8 cellular contexts compared by ENCODE assay signal in genomic region chr2:234291765-234292204, GRCh38.
A peak's percentile ranks its signal among the peaks of the same experiment; 100 is the strongest.
DNase-seq lines count a peak whose midpoint lies in the region; ATAC-seq, FAIRE-seq and TF ChIP-seq lines count a peak whose summit lies in the region.

No MANE protein-coding gene starts in this region.

- H3K4me2 ChIP-seq in endothelial cell of umbilical vein (ENCODE audit: insufficient read depth, low read length) = no peak overlapping the region

- FAIRE-seq in RCC 7860 (lab: Jason Lieb, UNC) = no peak
- no peak for FAIRE-seq in endothelial cell of umbilical vein (lab: Jason Lieb, UNC)

- peak overlapping the region; percentile 48 for H3K27ac ChIP-seq in endothelial cell of umbilical vein (ENCODE audit: insufficient read depth, low read depth, low read length)

- H3K4me1 ChIP-seq in endothelial cell of umbilical vein (ENCODE audit: control insufficient read depth, extremely low read depth, insufficient read depth, low read length) = peaks cover 27% of the 10 kb centered on the region

- dilution Hi-C loops in endothelial cell of umbilical vein (cut with MboI; ENCODE audit: extremely low pct_ligation_motif_present, low sequenced_read_pairs) = no loop called here

- intact Hi-C loops in endothelial cell of umbilical vein (cut with micrococcal nuclease) = loop anchor here (1.0 to 2.0 kb wide), 4 partner anchors 33 to 157 kb away; no protein-coding TSS in a partner anchor

- BruUV-seq in endothelial cell of umbilical vein (replicated peaks; lab: Mats Ljungman, UMichigan) = no TSS peak

- POLR2A ChIA-PET in endothelial cell of umbilical vein (lab: Charles Lee) = no interaction called here

- no peaks in the 10 kb centered on the region for H3K36me3 ChIP-seq in endothelial cell of umbilical vein (ENCODE audit: control insufficient read depth in 2 of 2, extremely low read depth in 1 of 2, insufficient read depth in 2 of 2, low read length in 2 of 2)

- no peak overlapping the region for H2AFZ ChIP-seq in endothelial cell of umbilical vein (ENCODE audit: low read depth, low read length)

- TF ChIP-seq CTCF in endothelial cell of umbilical vein (IDR thresholded peaks at IDR 0.05; ENCODE audit: extremely low read depth in 1 of 2, insufficient read depth in 1 of 2, low read depth in 1 of 2, low read length in 2 of 2) = no peak

- H3K9ac ChIP-seq in endothelial cell of umbilical vein (replicated peaks; ENCODE audit: extremely low read depth, insufficient read depth, low read length) = no peak overlapping the region

- CTCF ChIA-PET in endothelial cell of umbilical vein (lab: Charles Lee) = interaction anchor here (1.0 to 6.8 kb wide), 5 partner anchors 156 to 253 kb away, joined by 8 to 81 read pairs (median 58); partner anchors contain the start of gene ARL4C

- H3K4me3 ChIP-seq in endothelial cell of umbilical vein (replicated peaks in 1 of 3; ENCODE audit: insufficient read depth in 1 of 3, low read depth in 1 of 3, low read length in 3 of 3) (no peak overlapping the region), skeletal muscle cell (ENCODE audit: low read depth, low read length) (no peak overlapping the region)

- H3K79me2 ChIP-seq in endothelial cell of umbilical vein (ENCODE audit: control insufficient read depth, insufficient read depth, low read length) = no peaks in the 10 kb centered on the region

- H3K27me3 ChIP-seq in endothelial cell of umbilical vein (ENCODE audit: control insufficient read depth in 2 of 2, insufficient read depth in 2 of 2, low read length in 2 of 2) = no peaks in the 10 kb centered on the region

- peak in 5 of 6 experiments; percentile 18 to 80 (median 70) for DNase-seq in stimulated activated naive CD4-positive, alpha-beta T cell (lab: John Stamatoyannopoulos, UW)
- no peak for DNase-seq in stimulated activated naive CD4-positive, alpha-beta T cell treated with Interleukin-2 at 50 U/mL for 16 hours (lab: John Stamatoyannopoulos, UW)
- DNase-seq in RCC 7860 (ENCODE audit: low spot score) (peak; percentile 93), endothelial cell of umbilical vein (ENCODE audit: low read depth, low spot score) (peak; percentile 31), skeletal muscle cell (ENCODE audit: low read depth) (peak; percentile 68), NCI-H526 (lab: John Stamatoyannopoulos, UW) (no peak), Ammon's horn (ENCODE audit: low spot score) (no peak)

- no peaks in the 10 kb centered on the region for H3K9me3 ChIP-seq in endothelial cell of umbilical vein (replicated peaks; ENCODE audit: control insufficient read depth, insufficient read depth, low read length)

- no peaks in the 10 kb centered on the region for H4K20me1 ChIP-seq in endothelial cell of umbilical vein (replicated peaks; ENCODE audit: control insufficient read depth, extremely low read depth, insufficient read depth, low read length)

- no peak for TF ChIP-seq POLR2A in endothelial cell of umbilical vein (IDR thresholded peaks at IDR 0.05; ENCODE audit: low read depth, low read length)

- no peaks in the 10 kb centered on the region for H3K9me1 ChIP-seq in endothelial cell of umbilical vein (replicated peaks; ENCODE audit: control insufficient read depth, extremely low read depth, insufficient read depth, low read length)

- peak; percentile 13 for ATAC-seq in HG03457 (IDR thresholded peaks at IDR 0.05; ENCODE audit: unreplicated experiment)

TF ChIP-seq in endothelial cell of umbilical vein, 7 proteins besides CTCF, POLR2A, EP300 and RAD21:
- TF ChIP-seq MYC (IDR thresholded peaks at IDR 0.05; ENCODE audit: low read depth, low read length) (no peak), EZH2 (IDR thresholded peaks at IDR 0.05; ENCODE audit: borderline replicate concordance, low read depth, low read length, severe bottlenecking) (no peak), MAX (IDR thresholded peaks at IDR 0.05; ENCODE audit: insufficient read depth, insufficient read length) (peak; percentile 66), POLR2AphosphoS5 (IDR thresholded peaks at IDR 0.05; ENCODE audit: insufficient read depth, low read depth, low read length) (no peak)
TF ChIP-seq in endothelial cell of umbilical vein: peak in this region for 1.

Comparison
In these comparisons a context has a peak if more than half of its experiments do, and no peak if none do; other contexts are left out.
1. DNase-seq: peak in stimulated activated naive CD4-positive, alpha-beta T cell (5 of 6), RCC 7860 (single experiment), endothelial cell of umbilical vein (single experiment) and skeletal muscle cell (single experiment); none in stimulated activated naive CD4-positive, alpha-beta T cell treated with Interleukin-2 at 50 U/mL for 16 hours (single experiment), NCI-H526 (0 of 2) and Ammon's horn (single experiment).